22 cellular contexts compared by ENCODE assay signal in genomic region chr1:29830383-29830782, GRCh38.
"Had no signal": no experiment of that assay in that cellular context is flagged by ENCODE, and none has a peak within 500 bp of the region (broad histone marks: within the 10 kb centered on the region; RNA-seq: fewer than 3 reads in every experiment).

No MANE protein-coding gene starts in this region.

- H3K36me3 ChIP-seq: left lung, lower lobe of right lung, right lobe of liver, upper lobe of right lung had no signal

- H3K4me3 Mint-ChIP-seq: activated B cell treated with CpG ODN at 0.5 μM for 24 hours; activated CD4-positive, alpha-beta T cell treated with anti-CD3 and anti-CD28 coated beads for 36 hours; activated naive CD8-positive, alpha-beta T cell; effector memory CD8-positive, alpha-beta T cell; naive thymus-derived CD8-positive, alpha-beta T cell; neural crest cell; stimulated activated effector memory CD8-positive, alpha-beta T cell treated with anti-CD3 and anti-CD28 coated beads, Interleukin-12 subunit alpha, Interleukin-12 subunit beta, amount 100 ng/mL, for 72 hours; stimulated activated naive CD8-positive, alpha-beta T cell treated with anti-CD3 and anti-CD28 coated beads, Interleukin-15, Interleukin-2, amounts not matched to agents 100 ng/mL and 50 ng/mL, for 24 hours; T-helper 2 cell treated with Interferon-gamma antibody and Interleukin-4, amounts not matched to agents 5 μg/mL and 100 μg/mL, for 36 hours had no signal

- H3K27me3 Mint-ChIP-seq: activated B cell treated with CpG ODN at 0.5 μM for 24 hours had no signal

- ATAC-seq: activated CD4-positive, alpha-beta T cell treated with anti-CD3 and anti-CD28 coated beads for 36 hours; effector memory CD8-positive, alpha-beta T cell; left lung; lower lobe of right lung; naive thymus-derived CD8-positive, alpha-beta T cell; right lobe of liver; stimulated activated effector memory CD8-positive, alpha-beta T cell treated with anti-CD3 and anti-CD28 coated beads, Interleukin-12 subunit alpha, Interleukin-12 subunit beta, amount 100 ng/mL, for 72 hours; upper lobe of right lung had no signal

- H3K36me3 Mint-ChIP-seq: activated naive CD8-positive, alpha-beta T cell; naive thymus-derived CD8-positive, alpha-beta T cell; stimulated activated effector memory CD8-positive, alpha-beta T cell treated with anti-CD3 and anti-CD28 coated beads, Interleukin-12 subunit alpha, Interleukin-12 subunit beta, amount 100 ng/mL, for 72 hours had no signal

- H3K4me1 ChIP-seq: left lung, lower lobe of right lung, right lobe of liver, upper lobe of right lung had no signal

- H3K4me1 Mint-ChIP-seq: activated B cell treated with CpG ODN at 0.5 μM for 24 hours; activated CD4-positive, alpha-beta T cell treated with anti-CD3 and anti-CD28 coated beads for 36 hours; naive thymus-derived CD8-positive, alpha-beta T cell; neural crest cell; stimulated activated effector memory CD8-positive, alpha-beta T cell treated with anti-CD3 and anti-CD28 coated beads, Interleukin-12 subunit alpha, Interleukin-12 subunit beta, amount 100 ng/mL, for 72 hours had no signal

- H3K27me3 ChIP-seq: right lobe of liver had no signal

- H3K27ac Mint-ChIP-seq: activated B cell treated with CpG ODN at 0.5 μM for 24 hours; activated CD4-positive, alpha-beta T cell treated with anti-CD3 and anti-CD28 coated beads for 36 hours; activated naive CD8-positive, alpha-beta T cell; activated T-helper 2 cell treated with anti-CD3 and anti-CD28 coated beads, Interferon-gamma antibody, Interleukin-2, Interleukin-4, amounts not matched to agents 10 μg/mL and 5 μg/mL and 100 μg/mL, durations not matched to agents 14 hours and 24 hours and 36 hours; effector memory CD8-positive, alpha-beta T cell; naive thymus-derived CD8-positive, alpha-beta T cell; stimulated activated effector memory CD8-positive, alpha-beta T cell treated with anti-CD3 and anti-CD28 coated beads, Interleukin-12 subunit alpha, Interleukin-12 subunit beta, amount 100 ng/mL, for 72 hours; stimulated activated naive CD8-positive, alpha-beta T cell treated with anti-CD3 and anti-CD28 coated beads, Interleukin-15, Interleukin-2, amounts not matched to agents 100 ng/mL and 50 ng/mL, for 24 hours; T-helper 2 cell treated with Interferon-gamma antibody and Interleukin-4, amounts not matched to agents 5 μg/mL and 100 μg/mL, for 36 hours had no signal

- H3K9me3 ChIP-seq: left lung, lower lobe of right lung, right lobe of liver, upper lobe of right lung had no signal

- H3K9me3 Mint-ChIP-seq: activated B cell treated with CpG ODN at 0.5 μM for 24 hours; activated T-helper 2 cell treated with anti-CD3 and anti-CD28 coated beads, Interferon-gamma antibody, Interleukin-2, Interleukin-4, amounts not matched to agents 10 μg/mL and 5 μg/mL and 100 μg/mL, durations not matched to agents 14 hours and 24 hours and 36 hours; effector memory CD8-positive, alpha-beta T cell; naive thymus-derived CD8-positive, alpha-beta T cell; neural crest cell; stimulated activated effector memory CD8-positive, alpha-beta T cell treated with anti-CD3 and anti-CD28 coated beads, Interleukin-12 subunit alpha, Interleukin-12 subunit beta, amount 100 ng/mL, for 72 hours; stimulated activated naive CD8-positive, alpha-beta T cell treated with anti-CD3 and anti-CD28 coated beads, Interleukin-15, Interleukin-2, amounts not matched to agents 100 ng/mL and 50 ng/mL, for 24 hours; T-helper 2 cell treated with Interferon-gamma antibody and Interleukin-4, amounts not matched to agents 5 μg/mL and 100 μg/mL, for 36 hours had no signal

- H3K4me3 ChIP-seq: left lung, lower lobe of right lung, right lobe of liver, upper lobe of right lung had no signal

- H3K27ac ChIP-seq: left lung, lower lobe of right lung, right lobe of liver, upper lobe of right lung had no signal

- DNase-seq: activated B cell treated with CpG ODN at 0.5 μM for 24 hours; activated CD4-positive, alpha-beta T cell treated with anti-CD3 and anti-CD28 coated beads for 36 hours; activated T-cell treated with anti-CD3 and anti-CD28 coated beads, Interleukin-2, amount 50 U/mL, for 48 hours; anterior cingulate cortex; effector memory CD8-positive, alpha-beta T cell; erythroblast; left lung; lower lobe of right lung; mesenchymal stem cell; naive thymus-derived CD8-positive, alpha-beta T cell; occipital lobe; right lobe of liver; stimulated activated CD4-positive, alpha-beta T cell treated with anti-CD3 and anti-CD28 coated beads, Interleukin-4, amount 100 ng/mL, for 24 hours; substantia nigra; T-helper 1 cell; upper lobe of right lung had no signal
